22 cellular contexts compared by ENCODE assay signal in the genomic region with DNA sequence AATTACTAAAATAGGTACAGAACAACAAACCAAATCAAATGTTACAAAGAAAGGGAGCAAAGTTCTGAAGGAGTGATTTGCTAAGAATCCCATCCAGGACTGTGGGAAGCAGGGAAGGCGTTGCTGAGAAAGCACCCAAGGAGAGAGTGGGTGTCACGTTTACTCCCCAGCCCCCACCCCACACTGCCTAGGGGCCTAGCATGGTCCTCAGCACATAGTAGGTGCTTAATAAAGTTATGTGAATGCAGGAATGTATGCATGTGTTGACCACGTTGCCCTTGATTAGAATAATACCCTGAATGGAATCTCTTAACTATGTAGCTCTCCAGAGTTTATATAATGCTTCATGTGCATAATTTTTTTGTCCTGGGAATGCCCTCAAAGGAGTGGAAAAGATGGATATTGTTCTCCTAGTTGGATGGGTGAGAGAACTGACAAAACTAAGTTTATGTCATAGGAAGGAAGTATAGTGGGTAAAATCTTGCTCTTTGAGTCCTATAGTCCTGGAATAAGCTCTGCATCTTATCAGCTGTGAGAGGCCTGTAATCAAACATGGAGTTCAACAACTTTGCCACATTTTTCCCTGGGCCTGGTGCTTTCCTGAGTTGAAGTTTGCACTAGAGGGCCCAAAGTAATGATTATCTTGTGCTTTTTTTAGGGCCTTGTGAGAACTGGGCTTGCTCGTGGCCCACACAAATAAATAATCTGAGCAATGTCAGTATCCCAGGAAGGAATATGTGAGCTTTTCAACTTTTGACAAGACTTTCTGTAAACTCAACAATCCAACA. TPM values are rescaled to one million over a fixed set of nuclear protein-coding genes. Genes with fewer than 3 reads are reported as not detected.
DNase-seq lines count a peak whose midpoint lies in the region; ATAC-seq, FAIRE-seq and TF ChIP-seq lines count a peak whose summit lies in the region.
"Had no signal": no experiment of that assay in that cellular context is flagged by ENCODE, and none has a peak within 500 bp of the region (broad histone marks: within the 10 kb centered on the region; RNA-seq: fewer than 3 reads in every experiment).

No MANE protein-coding gene starts in this region.

- TF ChIP-seq CTCF in HepG2 (CRISPR knock-in tag; IDR thresholded peaks at IDR 0.05) (no peak), right lobe of liver (IDR thresholded peaks at IDR 0.05) (no peak), progenitor cell of endocrine pancreas (IDR thresholded peaks at IDR 0.05; ENCODE audit: unreplicated experiment) (no peak), sigmoid colon (IDR thresholded peaks at IDR 0.05) (no peak)

- no peaks in the 10 kb centered on the region for H3K36me3 ChIP-seq in HepG2 (replicated peaks in 1 of 2; ENCODE audit: control insufficient read depth in 1 of 2, insufficient read depth in 2 of 2, low read length in 2 of 2)
- H3K36me3 ChIP-seq in right lobe of liver = no peaks in the 10 kb centered on the region
- H3K36me3 ChIP-seq in sigmoid colon = no peaks in the 10 kb centered on the region
- H3K36me3 ChIP-seq: BLaER1 treated with 17β-estradiol and CSF1 and Interleukin-3, amounts not matched to agents 10 nM and 100 nM; HAP-1 had no signal

- no peak for TF ChIP-seq POLR2A in HepG2 (IDR thresholded peaks at IDR 0.05; ENCODE audit: insufficient read depth in 1 of 2, low read depth in 2 of 2, low read length in 2 of 2)
- no peak for TF ChIP-seq POLR2A in right lobe of liver (IDR thresholded peaks at IDR 0.05)
- TF ChIP-seq POLR2A in erythroblast (IDR thresholded peaks at IDR 0.05; ENCODE audit: low read length) = no peak
- TF ChIP-seq POLR2A in sigmoid colon (IDR thresholded peaks at IDR 0.05) = no peak

- H3K27ac ChIP-seq in HepG2 (ENCODE audit: extremely low read length, insufficient read depth, low read length) = no peak overlapping the region
- no peak overlapping the region for H3K27ac ChIP-seq in right lobe of liver
- H3K27ac ChIP-seq in sigmoid colon = no peak overlapping the region
- H3K27ac ChIP-seq: BLaER1 treated with 17β-estradiol and CSF1 and Interleukin-3, amounts not matched to agents 10 nM and 100 nM; HL-60 had no signal

- ATAC-seq in HepG2 = no peak
- ATAC-seq in right lobe of liver = no peak
- ATAC-seq in HG02798 (IDR thresholded peaks at IDR 0.05; ENCODE audit: poor library complexity, unreplicated experiment) = no peak
- ATAC-seq: CD8-positive, alpha-beta T cell; GM12878 had no signal

- no peak overlapping the region for H2AFZ ChIP-seq in HepG2 (ENCODE audit: low read length)

- H3K9me3 Mint-ChIP-seq in progenitor cell of endocrine pancreas (ENCODE audit: low read depth) = no peaks in the 10 kb centered on the region
- H3K9me3 Mint-ChIP-seq: CD8-positive, alpha-beta T cell had no signal

- no peak for TF ChIP-seq RAD21 in HepG2 (CRISPR knock-in tag; IDR thresholded peaks at IDR 0.05)

- no peaks in the 10 kb centered on the region for H3K79me2 ChIP-seq in HepG2 (ENCODE audit: insufficient read depth, low read length)

- TF ChIP-seq EP300 in HepG2 (IDR thresholded peaks at IDR 0.05; ENCODE audit: low read depth in 2 of 2, low read length in 2 of 2) (no peak), HepG2 (CRISPR knock-in tag; IDR thresholded peaks at IDR 0.05; ENCODE audit: borderline replicate concordance) (no peak), sigmoid colon (IDR thresholded peaks at IDR 0.05) (no peak)

- H3K9ac ChIP-seq in HepG2 (ENCODE audit: insufficient read depth, low read depth, low read length) = no peak overlapping the region
- H3K9ac ChIP-seq: BLaER1 treated with 17β-estradiol and CSF1 and Interleukin-3, amounts not matched to agents 10 nM and 100 nM had no signal

- DNase-seq in HepG2 (ENCODE audit: low spot score) = no peak
- DNase-seq in right lobe of liver = no peak
- DNase-seq in erythroblast (lab: John Stamatoyannopoulos, UW) = peak; percentile 36 to 44
- no peak for DNase-seq in progenitor cell of endocrine pancreas (ENCODE audit: low spot score, unreplicated experiment)
- no peak for DNase-seq in sigmoid colon
- DNase-seq in NCI-H345 treated with DMSO at 0.1 percent for 48 hours (lab: John Stamatoyannopoulos, UW; ENCODE audit: unreplicated experiment) = no peak
- DNase-seq: 8988T; CD8-positive, alpha-beta T cell; COR-L47; DMS 273 treated with DMSO at 0.1 percent for 48 hours; DMS53; DND-41; EL; IMR-90 had no signal

- H3K4me1 ChIP-seq in HepG2 (ENCODE audit: insufficient read depth, low read length) (no peaks in the 10 kb centered on the region), right lobe of liver (no peaks in the 10 kb centered on the region), sigmoid colon (no peaks in the 10 kb centered on the region)
- H3K4me1 ChIP-seq: HAP-1 had no signal

- peaks cover 15% of the 10 kb centered on the region for H3K4me1 Mint-ChIP-seq in progenitor cell of endocrine pancreas (ENCODE audit: low read depth)

- H3K27ac Mint-ChIP-seq in progenitor cell of endocrine pancreas = peak overlapping the region; percentile 5
- H3K27ac Mint-ChIP-seq: B cell; CD8-positive, alpha-beta T cell had no signal

- no peak overlapping the region for H3K4me2 ChIP-seq in HepG2 (ENCODE audit: low read depth, low read length)

- H4K20me1 ChIP-seq in HepG2 (ENCODE audit: insufficient read depth, low read length) = no peaks in the 10 kb centered on the region
- H4K20me1 ChIP-seq: BLaER1 treated with 17β-estradiol and CSF1 and Interleukin-3, amounts not matched to agents 10 nM and 100 nM had no signal

- no peak for FAIRE-seq in HepG2 (lab: Jason Lieb, UNC)
- FAIRE-seq: GM12878, H1 had no signal

- H3K4me3 Mint-ChIP-seq in progenitor cell of endocrine pancreas (ENCODE audit: low read depth) = no peak overlapping the region
- H3K4me3 Mint-ChIP-seq: B cell; CD8-positive, alpha-beta T cell had no signal

- 24% methylated on average over 4 of the region's 4 CpGs for WGBS in HepG2 (ENCODE audit: low lambda C conversion rate)
- WGBS in right lobe of liver (ENCODE audit: insufficient coverage, low coverage, low lambda C conversion rate, missing lambda C conversion rate) = 73% methylated on average over 4 of the region's 4 CpGs
- 84 to 90% methylated on average over 4 of the region's 4 CpGs for WGBS in sigmoid colon, 2 donors

- in situ Hi-C loops in HepG2 (cut with HindIII; ENCODE audit: extremely low pct_ligation_motif_present, low pct_unique_long_range_greater_than_20kb) = no loop called here

- no peaks in the 10 kb centered on the region for H3K9me3 ChIP-seq in HepG2 (ENCODE audit: low read length)
- H3K9me3 ChIP-seq in right lobe of liver = no peaks in the 10 kb centered on the region
- H3K9me3 ChIP-seq in sigmoid colon = no peaks in the 10 kb centered on the region
- H3K9me3 ChIP-seq: BLaER1 treated with 17β-estradiol and CSF1 and Interleukin-3, amounts not matched to agents 10 nM and 100 nM; HAP-1 had no signal

- POLR2A ChIA-PET in HepG2 (lab: Yijun Ruan, JAX) = no interaction called here

- H3K4me3 ChIP-seq in HepG2 (replicated peaks in 1 of 3; ENCODE audit: insufficient read depth in 1 of 3, low read depth in 2 of 3, low read length in 3 of 3) (no peak overlapping the region), right lobe of liver (no peak overlapping the region), sigmoid colon (no peak overlapping the region)
- H3K4me3 ChIP-seq: BLaER1 treated with 17β-estradiol and CSF1 and Interleukin-3, amounts not matched to agents 10 nM and 100 nM; GM12878; HAP-1 had no signal

- no peaks in the 10 kb centered on the region for H3K27me3 Mint-ChIP-seq in progenitor cell of endocrine pancreas
- H3K27me3 Mint-ChIP-seq: B cell had no signal

- BruUV-seq in HepG2 (replicated peaks; lab: Mats Ljungman, UMichigan) = no TSS peak

- CTCF ChIA-PET in HepG2 (lab: Yijun Ruan, JAX; ENCODE audit: low intra/inter-chr PET ratio, low total read pairs) = no interaction called here

- intact Hi-C loops in HepG2 (cut with micrococcal nuclease; ENCODE audit: unreplicated experiment) = no loop called here
- intact Hi-C loops in right lobe of liver (cut with DNase I) = no loop called here
- intact Hi-C loops in sigmoid colon (cut with DNase I) = no loop called here

- H3K27me3 ChIP-seq in HepG2 (ENCODE audit: control insufficient read depth in 1 of 2, insufficient read depth in 2 of 2, low read length in 2 of 2) (peaks cover 0 to 3% of the 10 kb centered on the region in 2 experiments; a peak in 1 of 5 replicates), right lobe of liver (no peaks in the 10 kb centered on the region), sigmoid colon (no peaks in the 10 kb centered on the region)
- H3K27me3 ChIP-seq: BLaER1 treated with 17β-estradiol and CSF1 and Interleukin-3, amounts not matched to agents 10 nM and 100 nM had no signal

- H3K36me3 Mint-ChIP-seq in progenitor cell of endocrine pancreas (ENCODE audit: insufficient read depth) = no peaks in the 10 kb centered on the region
- H3K36me3 Mint-ChIP-seq: CD8-positive, alpha-beta T cell had no signal

TF ChIP-seq in HepG2, 621 proteins besides CTCF, POLR2A, EP300 and RAD21 (continues in another document):
- TF ChIP-seq ZKSCAN1 (IDR thresholded peaks at IDR 0.05; ENCODE audit: low read length) = peak; percentile 55; the same call in 1 of the 2 replicates

RNA-seq across cellular contexts. Expression of gene LMO2, which starts 53.8 kb away (rescaled TPM):
- total RNA-seq in HepG2 (2016; rRNA removed; fragmentation: Illumina TruSeq; extraction: Trizol) (not detected in 2 replicates), right lobe of liver (1 to 10 TPM; 3.6 to 7.6 (median 4.9) TPM), progenitor cell of endocrine pancreas (0.36 and 0.55 TPM in 2 replicates), sigmoid colon (10 to 100 TPM in 3 of 4 donors, 1 to 10 TPM in 1; 8.6 to 13.6 (median 12.0) TPM)
- total RNA-seq in HepG2 (2016; cell fraction: cytosol; rRNA removed; fragmentation: Illumina TruSeq; extraction: Trizol; ENCODE audit: low read depth) = not detected in 2 replicates
- total RNA-seq in HepG2 (2016; cell fraction: insoluble cytoplasmic fraction; rRNA removed; fragmentation: Illumina TruSeq; extraction: Trizol) = not detected in 2 replicates
- not detected in 2 replicates for total RNA-seq in HepG2 (2016; cell fraction: membrane; rRNA removed; fragmentation: Illumina TruSeq; extraction: Trizol)
- total RNA-seq in HepG2 (2016; cell fraction: nucleus; rRNA removed; fragmentation: Illumina TruSeq; extraction: Trizol) = not detected in 2 replicates
- polyA plus RNA-seq in HepG2 (2011; rRNA removed) (not detected in 2 replicates), sigmoid colon (10 to 100 TPM in 2 of 3 donors, 1 to 10 TPM in 1; 4.9 to 19.8 (median 12.3) TPM)
- not detected in 2 replicates for polyA plus RNA-seq in HepG2 (2011; cell fraction: cytosol; rRNA removed)
- polyA plus RNA-seq in HepG2 (2011; cell fraction: nucleus; rRNA removed) = not detected in 2 replicates
- not detected in 2 replicates for polyA plus RNA-seq in HepG2 (2012)
- polyA plus RNA-seq in HepG2 (2016; cell fraction: cytosol; fragmentation: Illumina TruSeq; extraction: Trizol; ENCODE audit: low read depth) = not detected in 2 replicates
- not detected in 2 replicates for polyA plus RNA-seq in HepG2 (2016; cell fraction: insoluble cytoplasmic fraction; fragmentation: Illumina TruSeq; extraction: Trizol; ENCODE audit: low read depth)
- not detected in 2 replicates for polyA plus RNA-seq in HepG2 (2016; cell fraction: membrane; fragmentation: Illumina TruSeq; extraction: Trizol; ENCODE audit: low read depth)
- polyA plus RNA-seq in HepG2 (2016; cell fraction: nucleus; fragmentation: Illumina TruSeq; extraction: Trizol; ENCODE audit: insufficient read depth, low read depth) = not detected in 2 replicates
- polyA minus RNA-seq in HepG2 (2011; rRNA and poly(A)+ RNA removed; ENCODE audit: low replicate concordance) = 0.28 and 0.30 TPM in 2 replicates
- polyA minus RNA-seq in HepG2 (2011; cell fraction: cytosol; rRNA and poly(A)+ RNA removed) = not detected in 2 replicates
- polyA minus RNA-seq in HepG2 (2011; cell fraction: nucleus; rRNA and poly(A)+ RNA removed) = not detected in 2 replicates
- total RNA-seq: CD8-positive, alpha-beta T cell; G401; IMR-90 had no signal
- polyA plus RNA-seq: IMR-90 had no signal

Comparison
In these comparisons a context has a peak if more than half of its experiments do, and no peak if none do; other contexts are left out.
1. DNase-seq: peak in erythroblast (2 of 2); none in HepG2 (single experiment), right lobe of liver (0 of 3), progenitor cell of endocrine pancreas (single experiment), sigmoid colon (single experiment) and NCI-H345 treated with DMSO at 0.1 percent for 48 hours (single experiment).